In genomic region chr12:27682534-27682933, GRCh38 we compare ENCODE assay signal across 19 cellular contexts. TPM values are rescaled to one million over a fixed set of nuclear protein-coding genes. Genes with fewer than 3 reads are reported as not detected.
"Had no signal": no experiment of that assay in that cellular context is flagged by ENCODE, and none has a peak within 500 bp of the region (broad histone marks: within the 10 kb centered on the region; RNA-seq: fewer than 3 reads in every experiment).

No MANE protein-coding gene starts in this region.

- H3K9me3 ChIP-seq: ascending aorta, mucosa of descending colon, thyroid gland, uterus had no signal

- H3K27ac Mint-ChIP-seq: activated CD4-positive, alpha-beta memory T cell treated with anti-CD3 and anti-CD28 coated beads, Interleukin-2, amount 10 ng/mL, durations not matched to agents 7 days and 5 days; activated CD4-positive, alpha-beta T cell treated with anti-CD3 and anti-CD28 coated beads for 36 hours; activated naive CD8-positive, alpha-beta T cell treated with anti-CD3 and anti-CD28 coated beads for 36 hours; naive thymus-derived CD8-positive, alpha-beta T cell had no signal

- H3K4me3 Mint-ChIP-seq: activated CD4-positive, alpha-beta memory T cell treated with anti-CD3 and anti-CD28 coated beads, Interleukin-2, amount 10 ng/mL, durations not matched to agents 7 days and 5 days; activated CD4-positive, alpha-beta T cell treated with anti-CD3 and anti-CD28 coated beads for 36 hours; activated naive CD8-positive, alpha-beta T cell treated with anti-CD3 and anti-CD28 coated beads for 36 hours; naive thymus-derived CD8-positive, alpha-beta T cell had no signal

- H3K4me1 Mint-ChIP-seq: activated CD4-positive, alpha-beta memory T cell treated with anti-CD3 and anti-CD28 coated beads, Interleukin-2, amount 10 ng/mL, durations not matched to agents 7 days and 5 days; activated CD4-positive, alpha-beta T cell treated with anti-CD3 and anti-CD28 coated beads for 36 hours; activated naive CD8-positive, alpha-beta T cell treated with anti-CD3 and anti-CD28 coated beads for 36 hours; naive thymus-derived CD8-positive, alpha-beta T cell had no signal

- H3K27me3 Mint-ChIP-seq: activated CD4-positive, alpha-beta memory T cell treated with anti-CD3 and anti-CD28 coated beads, Interleukin-2, amount 10 ng/mL, durations not matched to agents 7 days and 5 days; activated CD4-positive, alpha-beta T cell treated with anti-CD3 and anti-CD28 coated beads for 36 hours; activated naive CD8-positive, alpha-beta T cell treated with anti-CD3 and anti-CD28 coated beads for 36 hours; naive thymus-derived CD8-positive, alpha-beta T cell had no signal

- H3K4me2 ChIP-seq: smooth muscle cell had no signal

- H3K27me3 ChIP-seq: ascending aorta, thyroid gland, uterus had no signal

- H3K36me3 ChIP-seq: uterus had no signal

- H3K27ac ChIP-seq: ascending aorta, thyroid gland, uterus, VCaP had no signal

- H3K4me3 ChIP-seq: ascending aorta, mucosa of descending colon, smooth muscle cell, thyroid gland, uterus had no signal

- H3K4me1 ChIP-seq: ascending aorta, thyroid gland, uterus had no signal

- FAIRE-seq: islet of Langerhans had no signal

- DNase-seq: activated CD4-positive, alpha-beta memory T cell treated with anti-CD3 and anti-CD28 coated beads, Interleukin-2, amount 10 ng/mL, durations not matched to agents 7 days and 5 days; activated CD4-positive, alpha-beta T cell treated with anti-CD3 and anti-CD28 coated beads for 36 hours; activated gamma-delta T cell treated with Interleukin-2 at 50 U/mL for 16 hours; activated naive CD8-positive, alpha-beta T cell treated with anti-CD3 and anti-CD28 coated beads for 36 hours; activated T-cell treated with anti-CD3 and anti-CD28 coated beads, Interleukin-2, amount 50 U/mL, for 48 hours; caudate nucleus; cortex of kidney; effector memory CD4-positive, alpha-beta T cell; mammary epithelial cell; mucosa of descending colon; naive thymus-derived CD8-positive, alpha-beta T cell; right cardiac atrium; T1000; thyroid gland; uterus had no signal

- H3K9me3 Mint-ChIP-seq: activated CD4-positive, alpha-beta memory T cell treated with anti-CD3 and anti-CD28 coated beads, Interleukin-2, amount 10 ng/mL, durations not matched to agents 7 days and 5 days; activated naive CD8-positive, alpha-beta T cell treated with anti-CD3 and anti-CD28 coated beads for 36 hours; naive thymus-derived CD8-positive, alpha-beta T cell had no signal

RNA-seq across cellular contexts. Expression of gene REP15, which starts 13.7 kb away (rescaled TPM):
- total RNA-seq: activated CD4-positive, alpha-beta memory T cell treated with anti-CD3 and anti-CD28 coated beads, Interleukin-2, amount 10 ng/mL, durations not matched to agents 7 days and 5 days; activated CD4-positive, alpha-beta T cell treated with anti-CD3 and anti-CD28 coated beads for 36 hours; ascending aorta; naive thymus-derived CD8-positive, alpha-beta T cell had no signal
- polyA plus RNA-seq: naive thymus-derived CD8-positive, alpha-beta T cell had no signal
